21 cellular contexts compared by ENCODE assay signal in the genomic region with DNA sequence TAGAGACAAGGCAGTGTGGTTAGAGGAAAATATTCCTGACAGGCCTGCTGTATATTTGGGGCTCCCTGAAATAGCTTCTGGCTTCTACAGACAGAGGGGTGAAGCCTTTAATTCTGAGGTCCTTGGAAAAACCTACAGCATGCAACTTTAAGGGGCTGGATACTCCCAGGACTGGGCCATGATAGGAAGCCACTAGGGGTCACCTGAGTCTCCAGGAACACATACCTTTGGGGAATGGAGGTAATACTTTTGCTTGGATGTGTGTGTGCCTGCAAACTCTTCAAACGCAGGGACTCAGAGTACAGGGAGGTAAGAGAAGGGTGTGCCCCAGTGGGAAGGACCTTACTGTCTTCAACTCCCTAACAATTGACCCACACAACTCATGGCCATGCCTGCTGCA.
"Had no signal": no experiment of that assay in that cellular context is flagged by ENCODE, and none has a peak within 500 bp of the region (broad histone marks: within the 10 kb centered on the region; RNA-seq: fewer than 3 reads in every experiment).

No MANE protein-coding gene starts in this region.

- H3K9me3 ChIP-seq: gastroesophageal sphincter, left ventricle myocardium inferior, right atrium auricular region, tibial nerve had no signal

- H3K36me3 ChIP-seq: gastroesophageal sphincter, left ventricle myocardium inferior, right atrium auricular region, tibial nerve had no signal

- ATAC-seq: activated CD4-positive, alpha-beta T cell treated with anti-CD3 and anti-CD28 coated beads for 36 hours; activated CD8-positive, alpha-beta memory T cell treated with anti-CD3 and anti-CD28 coated beads, Interleukin-2, amount 10 ng/mL, durations not matched to agents 7 days and 5 days; gastroesophageal sphincter; natural killer cell treated with Interleukin-12 subunit alpha and Interleukin-12 subunit beta and Interleukin-15 and Interleukin-18, amount 100 ng/mL, for 72 hours; T-cell had no signal

- H3K4me3 ChIP-seq: gastroesophageal sphincter, left ventricle myocardium inferior, right atrium auricular region, skin epidermis, tibial nerve had no signal

- DNase-seq: activated CD4-positive, alpha-beta memory T cell treated with anti-CD3 and anti-CD28 coated beads for 36 hours; activated CD4-positive, alpha-beta T cell treated with anti-CD3 and anti-CD28 coated beads for 36 hours; activated CD8-positive, alpha-beta memory T cell treated with anti-CD3 and anti-CD28 coated beads, Interleukin-2, amount 10 ng/mL, durations not matched to agents 7 days and 5 days; activated naive CD4-positive, alpha-beta T cell treated with anti-CD3 and anti-CD28 coated beads for 36 hours; activated T-cell treated with anti-CD3 and anti-CD28 coated beads, Interleukin-2, amount 50 U/mL, for 1 hour; dermis blood vessel endothelial cell; erythroblast; left ventricle myocardium inferior; nucleus accumbens; stimulated activated CD4-positive, alpha-beta T cell treated with anti-CD3 and anti-CD28 coated beads, Interleukin-15, amount 100 ng/mL, for 24 hours; stimulated activated CD4-positive, alpha-beta T cell treated with anti-CD3 and anti-CD28 coated beads, Interleukin-4, amount 100 ng/mL, for 4 hours; stimulated activated CD8-positive, alpha-beta memory T cell treated with anti-CD3 and anti-CD28 coated beads, Interleukin-4, amount 100 ng/mL, for 48 hours; stimulated activated naive CD4-positive, alpha-beta T cell treated with Interleukin-2 at 50 U/mL for 16 hours; substantia nigra; T-cell; T-helper 9 cell had no signal

- H3K27ac ChIP-seq: gastroesophageal sphincter, left ventricle myocardium inferior, right atrium auricular region, skin epidermis, tibial nerve had no signal
